ENCODE assay signal across 11 cellular contexts in the genomic region with DNA sequence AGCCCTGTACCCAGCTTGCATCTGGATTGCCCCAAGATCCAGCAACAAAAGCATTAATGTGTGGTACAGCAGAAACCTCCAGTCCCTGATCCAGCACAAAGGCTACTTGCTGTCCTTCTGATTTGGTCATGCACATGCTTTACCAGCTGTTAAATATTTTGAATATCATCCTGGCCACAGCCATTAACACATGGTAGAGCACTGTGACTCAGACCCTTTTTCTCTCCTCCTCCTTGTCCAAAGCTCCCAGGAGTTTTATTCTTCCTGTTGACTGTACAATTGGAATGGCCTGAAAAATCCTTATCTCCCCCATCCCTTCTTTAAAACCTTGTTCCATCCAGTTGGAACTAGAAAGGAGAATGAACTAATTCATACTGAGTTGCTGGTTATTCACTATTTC.
DNase-seq lines count a peak whose midpoint lies in the region; TF ChIP-seq lines count a peak whose summit lies in the region.
"Had no signal": no experiment of that assay in that cellular context is flagged by ENCODE, and none has a peak within 500 bp of the region (broad histone marks: within the 10 kb centered on the region; RNA-seq: fewer than 3 reads in every experiment).

No MANE protein-coding gene starts in this region.

- DNase-seq in Caki2 (ENCODE audit: low read depth) (peak; percentile 18), SK-MEL-5 (ENCODE audit: low read depth, low spot score) (peak; percentile 45), fibroblast of the aortic adventitia (ENCODE audit: low read depth) (peak; percentile 96), renal cortical epithelial cell (ENCODE audit: low read depth) (peak; percentile 94), cortex of kidney (lab: John Stamatoyannopoulos, UW) (no peak)
- no peak for DNase-seq in stimulated activated naive CD4-positive, alpha-beta T cell treated with Interleukin-2 at 50 U/mL for 16 hours (lab: John Stamatoyannopoulos, UW)
- DNase-seq in activated CD8-positive, alpha-beta memory T cell treated with anti-CD3 and anti-CD28 coated beads, Interleukin-2, amount 50 U/mL, for 4 hours, result no peak
- DNase-seq in activated effector memory CD4-positive, alpha-beta T cell treated with anti-CD3 and anti-CD28 coated beads, Interleukin-2, amount 50 U/mL, for 16 hours, result no peak
- DNase-seq: activated B cell treated with CpG ODN at 0.5 μM for 24 hours; activated naive CD4-positive, alpha-beta T cell; NCI-H1105 had no signal

- no peak for TF ChIP-seq CTCF in fibroblast of the aortic adventitia (IDR thresholded peaks at IDR 0.05; ENCODE audit: insufficient read depth, low read length)

- no peak overlapping the region for H3K4me3 ChIP-seq in fibroblast of the aortic adventitia (ENCODE audit: low read depth, low read length)

- in situ Hi-C loops in Caki2 (cut with HindIII; ENCODE audit: low pct_unique_long_range_greater_than_20kb, low sequenced_read_pairs) (no loop called here), SK-MEL-5 (cut with HindIII; ENCODE audit: low pct_unique_long_range_greater_than_20kb, low sequenced_read_pairs) (no loop called here)

Comparison
In these comparisons a context has a peak if more than half of its experiments do, and no peak if none do; other contexts are left out.
1. DNase-seq: peak in Caki2 (single experiment), SK-MEL-5 (single experiment), fibroblast of the aortic adventitia (single experiment) and renal cortical epithelial cell (single experiment); none in stimulated activated naive CD4-positive, alpha-beta T cell treated with Interleukin-2 at 50 U/mL for 16 hours (single experiment), activated CD8-positive, alpha-beta memory T cell treated with anti-CD3 and anti-CD28 coated beads, Interleukin-2, amount 50 U/mL, for 4 hours (single experiment), activated effector memory CD4-positive, alpha-beta T cell treated with anti-CD3 and anti-CD28 coated beads, Interleukin-2, amount 50 U/mL, for 16 hours (single experiment) and cortex of kidney (single experiment).